ENCODE assay signal across 11 cellular contexts in the genomic region with DNA sequence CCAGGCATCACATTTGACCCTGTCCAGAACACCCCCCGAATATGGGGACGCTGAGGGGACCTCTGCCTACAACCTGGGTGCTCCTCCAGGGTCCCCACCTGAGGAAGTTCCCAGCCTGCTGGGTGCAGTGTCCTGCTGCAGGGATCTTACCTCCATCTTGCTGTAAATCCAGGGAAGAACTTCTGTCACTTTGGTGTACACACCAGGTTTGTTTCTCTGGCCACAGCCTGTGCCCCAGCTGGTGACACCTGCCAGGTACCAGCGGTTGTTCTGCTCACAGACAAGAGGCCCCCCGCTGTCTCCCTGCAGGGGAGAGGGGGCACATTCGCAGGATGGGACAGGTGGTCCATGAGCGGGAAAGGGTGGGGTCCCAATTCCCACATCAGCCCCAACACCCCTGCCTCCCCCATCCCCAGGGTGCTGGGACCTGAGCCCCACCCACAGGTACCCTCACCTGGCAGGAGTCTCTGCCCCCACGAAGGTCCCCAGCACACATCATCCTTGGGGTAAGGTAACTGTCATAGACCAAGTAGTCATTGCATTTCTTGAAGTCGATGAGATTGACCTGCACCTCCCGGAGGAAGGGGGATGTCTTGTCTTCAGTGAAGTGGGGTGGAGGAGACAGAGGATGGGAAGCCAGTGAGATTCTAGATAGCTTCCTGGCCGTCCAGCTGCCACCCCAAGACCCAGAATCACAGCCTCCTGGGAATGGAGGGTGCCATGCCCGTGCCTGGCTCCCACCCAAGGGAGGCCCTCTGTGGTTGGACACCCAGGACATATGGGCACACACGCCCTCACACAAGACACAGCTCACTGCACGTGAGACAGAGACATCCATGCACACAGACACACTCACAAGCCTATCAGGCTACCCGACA. TPM values are rescaled to one million over a fixed set of nuclear protein-coding genes. Genes with fewer than 3 reads are reported as not detected.
DNase-seq lines count a peak whose midpoint lies in the region; ATAC-seq and TF ChIP-seq lines count a peak whose summit lies in the region.
"Had no signal": no experiment of that assay in that cellular context is flagged by ENCODE, and none has a peak within 500 bp of the region (broad histone marks: within the 10 kb centered on the region; RNA-seq: fewer than 3 reads in every experiment).

No MANE protein-coding gene starts in this region.

- intact Hi-C loops in natural killer cell (cut with micrococcal nuclease) = no loop called here

- no peak overlapping the region for H3K4me3 Mint-ChIP-seq in natural killer cell treated with Interleukin-12 subunit alpha and Interleukin-12 subunit beta and Interleukin-15 and Interleukin-18, amount 100 ng/mL, for 72 hours
- no peak overlapping the region for H3K4me3 Mint-ChIP-seq in natural killer cell

- peaks cover 9 to 13% of the 10 kb centered on the region in 2 donors for H3K4me1 Mint-ChIP-seq in natural killer cell treated with Interleukin-12 subunit alpha and Interleukin-12 subunit beta and Interleukin-15 and Interleukin-18, amount 100 ng/mL, for 72 hours (ENCODE audit: low read depth in 2 of 2)
- H3K4me1 Mint-ChIP-seq in natural killer cell = peaks cover 10 to 15% of the 10 kb centered on the region in 2 donors

- peak; percentile 48 for DNase-seq in natural killer cell treated with Interleukin-12 subunit alpha and Interleukin-12 subunit beta and Interleukin-15 and Interleukin-18, amount 100 ng/mL, for 72 hours (ENCODE audit: low spot score)
- DNase-seq in natural killer cell (no peak), NCI-H345 treated with DMSO at 0.1 percent for 48 hours (lab: John Stamatoyannopoulos, UW; ENCODE audit: unreplicated experiment) (peak; percentile 23), mesenteric fat pad (ENCODE audit: low spot score) (peak; percentile 85), foreskin melanocyte (no peak), KG1 (lab: John Stamatoyannopoulos, UW) (no peak), A172 (ENCODE audit: low spot score) (no peak)
- DNase-seq: C1 segment of cervical spinal cord, MM.1S had no signal

- no peaks in the 10 kb centered on the region for H3K36me3 Mint-ChIP-seq in natural killer cell treated with Interleukin-12 subunit alpha and Interleukin-12 subunit beta and Interleukin-15 and Interleukin-18, amount 100 ng/mL, for 72 hours
- H3K36me3 Mint-ChIP-seq in natural killer cell = no peaks in the 10 kb centered on the region

- no peak for TF ChIP-seq CTCF in natural killer cell (IDR thresholded peaks at IDR 0.05)

- no peaks in the 10 kb centered on the region for H3K9me3 Mint-ChIP-seq in natural killer cell treated with Interleukin-12 subunit alpha and Interleukin-12 subunit beta and Interleukin-15 and Interleukin-18, amount 100 ng/mL, for 72 hours
- no peaks in the 10 kb centered on the region for H3K9me3 Mint-ChIP-seq in natural killer cell

- no peaks in the 10 kb centered on the region for H3K27me3 Mint-ChIP-seq in natural killer cell treated with Interleukin-12 subunit alpha and Interleukin-12 subunit beta and Interleukin-15 and Interleukin-18, amount 100 ng/mL, for 72 hours
- no peaks in the 10 kb centered on the region for H3K27me3 Mint-ChIP-seq in natural killer cell (ENCODE audit: low read depth in 2 of 2)

- ATAC-seq in natural killer cell treated with Interleukin-12 subunit alpha and Interleukin-12 subunit beta and Interleukin-15 and Interleukin-18, amount 100 ng/mL, for 72 hours = no peak
- no peak for ATAC-seq in natural killer cell

- H3K27ac Mint-ChIP-seq in natural killer cell treated with Interleukin-12 subunit alpha and Interleukin-12 subunit beta and Interleukin-15 and Interleukin-18, amount 100 ng/mL, for 72 hours = no peak overlapping the region
- H3K27ac Mint-ChIP-seq in natural killer cell = no peak overlapping the region

RNA-seq across cellular contexts. Expression of a gene that starts 25.5 kb away (rescaled TPM):
- under 1 TPM; 0.19 to 0.36 TPM for total RNA-seq in natural killer cell treated with Interleukin-12 subunit alpha and Interleukin-12 subunit beta and Interleukin-15 and Interleukin-18, amount 100 ng/mL, for 72 hours
- total RNA-seq in natural killer cell = 1 to 10 TPM; 1.6 to 1.8 (median 1.8) TPM
- 0.39 TPM for total RNA-seq in mesenteric fat pad
- not detected in 2 replicates for total RNA-seq in A172 (2014; rRNA removed; shearing (Covaris generic))
- total RNA-seq: RPMI7951, SJCRH30 had no signal

RNA-seq across cellular contexts. Expression of a gene that starts 27.3 kb away (rescaled TPM):
- total RNA-seq in natural killer cell treated with Interleukin-12 subunit alpha and Interleukin-12 subunit beta and Interleukin-15 and Interleukin-18, amount 100 ng/mL, for 72 hours = not detected
- total RNA-seq in natural killer cell (under 1 TPM in 2 of 3 donors, not detected in 1; 0.20 to 0.90 TPM), mesenteric fat pad (21.5 TPM)
- 2.1 and 2.9 TPM in 2 replicates for total RNA-seq in A172 (2014; rRNA removed; shearing (Covaris generic))

Comparison
In these comparisons a context has a peak if more than half of its experiments do, and no peak if none do; other contexts are left out.
1. DNase-seq: peak in natural killer cell treated with Interleukin-12 subunit alpha and Interleukin-12 subunit beta and Interleukin-15 and Interleukin-18, amount 100 ng/mL, for 72 hours (single experiment), NCI-H345 treated with DMSO at 0.1 percent for 48 hours (single experiment) and mesenteric fat pad (single experiment); none in natural killer cell (single experiment), foreskin melanocyte (single experiment), KG1 (single experiment) and A172 (single experiment).